14 cellular contexts compared by ENCODE assay signal in the genomic region with DNA sequence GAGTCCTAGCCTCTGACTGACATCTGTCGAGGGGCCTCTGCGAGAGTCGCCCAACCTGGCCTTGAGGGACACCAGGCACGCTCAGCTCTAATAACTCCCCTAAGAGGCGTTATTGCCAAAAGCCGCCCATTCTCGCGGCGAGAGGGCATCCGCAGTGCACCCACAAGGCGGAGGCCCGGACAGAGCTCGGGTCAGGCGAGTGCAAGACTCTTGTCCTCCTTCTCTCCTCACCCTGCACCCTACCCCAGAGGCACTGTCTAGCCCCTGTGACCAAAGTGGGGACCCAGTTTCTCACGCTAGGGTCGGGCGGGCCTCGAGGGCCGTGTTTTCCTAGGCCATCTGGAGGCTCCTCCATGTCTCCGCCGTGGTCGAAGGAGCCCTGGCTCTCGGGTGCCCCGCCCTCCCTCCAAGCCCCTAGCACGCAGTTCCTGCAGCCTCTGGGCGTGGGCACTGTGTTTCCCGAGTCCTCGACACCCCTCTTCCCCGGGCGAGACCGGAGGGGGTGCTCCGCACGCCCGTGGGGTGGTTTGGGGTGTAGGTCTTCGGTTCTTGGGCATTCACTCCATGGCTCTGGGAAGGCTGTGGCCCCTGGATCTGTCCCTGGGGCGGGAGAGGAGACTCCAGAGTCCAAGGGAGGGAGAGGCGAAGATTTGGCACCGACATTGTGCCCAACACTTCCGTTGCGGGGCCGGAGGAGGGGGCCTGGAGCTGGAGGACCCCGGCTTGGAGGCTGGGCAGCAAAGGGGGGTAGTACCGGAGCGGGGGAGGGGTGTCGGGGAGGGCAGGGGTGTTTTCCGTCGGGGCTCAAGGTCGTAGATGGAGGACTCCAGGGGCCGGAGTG. TPM values are rescaled to one million over a fixed set of nuclear protein-coding genes. Genes with fewer than 3 reads are reported as not detected.
DNase-seq lines count a peak whose midpoint lies in the region; ATAC-seq and TF ChIP-seq lines count a peak whose summit lies in the region.
"Had no signal": no experiment of that assay in that cellular context is flagged by ENCODE, and none has a peak within 500 bp of the region (broad histone marks: within the 10 kb centered on the region; RNA-seq: fewer than 3 reads in every experiment).

No MANE protein-coding gene starts in this region.

- no peaks in the 10 kb centered on the region for H3K9me2 ChIP-seq in SU-DHL-6 (replicated peaks; ENCODE audit: insufficient read depth, low read length)

- H2AFZ ChIP-seq in SU-DHL-6 (ENCODE audit: low read depth, low read length, severe bottlenecking): no peak overlapping the region

- POLR2A ChIA-PET in MCF 10A (lab: Yijun Ruan, JAX): interaction anchor here (0.7 kb wide), 1 partner anchor 107 kb away, joined by 3 read pairs; no protein-coding TSS in a partner anchor

- WGBS in thymus: 11% methylated on average over 49 of the region's 49 CpGs

- peaks cover 4% of the 10 kb centered on the region; the same call in 1 of the 2 replicates for H4K20me1 ChIP-seq in SU-DHL-6 (ENCODE audit: low read depth, low read length)

- no peaks in the 10 kb centered on the region for H3K79me2 ChIP-seq in SU-DHL-6 (ENCODE audit: insufficient read depth, low read length)

- H3K27me3 ChIP-seq in breast epithelium (peaks cover 22 to 47% of the 10 kb centered on the region in 2 donors), SU-DHL-6 (ENCODE audit: low read length) (no peaks in the 10 kb centered on the region), iPS-15b (ENCODE audit: control insufficient read depth, insufficient read depth, low read length) (peaks cover 51% of the 10 kb centered on the region), thymus (ENCODE audit: control insufficient read depth, insufficient read depth) (peaks cover 60% of the 10 kb centered on the region)

- no peaks in the 10 kb centered on the region for H3F3A ChIP-seq in SU-DHL-6 (ENCODE audit: insufficient read depth)

- no peaks in the 10 kb centered on the region for H3K9me3 Mint-ChIP-seq in MCF 10A (ENCODE audit: unreplicated experiment)

- H3K27me3 Mint-ChIP-seq in MCF 10A (ENCODE audit: insufficient read depth, unreplicated experiment): peaks cover 40% of the 10 kb centered on the region

- TF ChIP-seq CTCF in MCF 10A (IDR thresholded peaks at IDR 0.05; ENCODE audit: unreplicated experiment): no peak
- TF ChIP-seq CTCF in breast epithelium (IDR thresholded peaks at IDR 0.05): no peak
- no peak for TF ChIP-seq CTCF in SU-DHL-6 (IDR thresholded peaks at IDR 0.05; ENCODE audit: insufficient read depth, low read length, poor library complexity, severe bottlenecking)

- intact Hi-C loops in MCF 10A (cut with micrococcal nuclease) (no loop called here), breast epithelium (cut with DNase I; ENCODE audit: low total_unique reads) (loop anchor here (5.0 to 10.0 kb wide), 2 partner anchors 214 to 248 kb away; no protein-coding TSS in a partner anchor)

- peak overlapping the region; percentile 65 for H3K4me2 ChIP-seq in SU-DHL-6 (ENCODE audit: low read depth, low read length, poor library complexity, severe bottlenecking)

- no peak for ATAC-seq in HG03135 (IDR thresholded peaks at IDR 0.05; ENCODE audit: unreplicated experiment)
- ATAC-seq: activated CD4-positive, CD25-positive, alpha-beta regulatory T cell treated with anti-CD3 and anti-CD28 coated beads, Interleukin-2, amount 50 U/mL, for 24 hours had no signal

- peaks cover 11% of the 10 kb centered on the region for H3K4me1 Mint-ChIP-seq in MCF 10A (ENCODE audit: insufficient read depth, unreplicated experiment)

- no peak overlapping the region for H3K27ac Mint-ChIP-seq in MCF 10A (ENCODE audit: low read depth, unreplicated experiment)

- CTCF ChIA-PET in MCF 10A (lab: Yijun Ruan, JAX): interaction anchor here (0.6 to 4.1 kb wide), 18 partner anchors 8 to 228 kb away, joined by 3 to 24 read pairs (median 4); no protein-coding TSS in a partner anchor

- no peak for TF ChIP-seq POLR2A in breast epithelium (IDR thresholded peaks at IDR 0.05)

- no peak overlapping the region for H3K27ac ChIP-seq in breast epithelium
- no peak overlapping the region for H3K27ac ChIP-seq in SU-DHL-6 (ENCODE audit: low read depth, low read length)
- H3K27ac ChIP-seq in thymus (ENCODE audit: low read depth): no peak overlapping the region

- H3K4me3 ChIP-seq in breast epithelium (peak overlapping the region in 1 of 3 donors; percentile 73), SU-DHL-6 (ENCODE audit: insufficient read depth, low read length, poor library complexity, severe bottlenecking) (no peak overlapping the region), iPS-15b (ENCODE audit: low read depth, low read length) (peak overlapping the region; percentile 69), thymus (ENCODE audit: low read length) (peak overlapping the region; percentile 47)

- BruUV-seq in MCF 10A (replicated peaks; lab: Mats Ljungman, UMichigan): no TSS peak

- H3K4me1 ChIP-seq in breast epithelium (peaks cover 20 to 29% of the 10 kb centered on the region in 2 donors), iPS-15b (ENCODE audit: control insufficient read depth, insufficient read depth, low read length) (peaks cover 18% of the 10 kb centered on the region), thymus (ENCODE audit: control insufficient read depth, insufficient read depth, low read length) (peaks cover 15% of the 10 kb centered on the region)

- H3K36me3 Mint-ChIP-seq in MCF 10A (ENCODE audit: insufficient read depth, unreplicated experiment): no peaks in the 10 kb centered on the region

- H3K9me3 ChIP-seq in breast epithelium (no peaks in the 10 kb centered on the region), SU-DHL-6 (ENCODE audit: insufficient read depth, low read length) (no peaks in the 10 kb centered on the region), iPS-15b (ENCODE audit: control insufficient read depth, insufficient read depth, low read length) (no peaks in the 10 kb centered on the region), thymus (ENCODE audit: control insufficient read depth) (no peaks in the 10 kb centered on the region)
- H3K9me3 ChIP-seq: upper lobe of left lung had no signal

- DNase-seq in MCF 10A (ENCODE audit: unreplicated experiment) (no peak), breast epithelium (ENCODE audit: low spot score in 2 of 2) (no peak), MV-4-11 (lab: John Stamatoyannopoulos, UW) (no peak), NCI-H345 treated with DMSO at 0.1 percent for 48 hours (lab: John Stamatoyannopoulos, UW; ENCODE audit: unreplicated experiment) (no peak)
- DNase-seq: DND-41; NCI-H2081 treated with DMSO at 0.1 percent for 48 hours; stimulated activated CD4-positive, alpha-beta T cell treated with anti-CD3 and anti-CD28 coated beads, Interleukin-12 subunit alpha, Interleukin-12 subunit beta, amount 100 ng/mL, for 4 hours had no signal

- peak overlapping the region; percentile 69 for H3K4me3 Mint-ChIP-seq in MCF 10A (ENCODE audit: unreplicated experiment)

- H3K9ac ChIP-seq in SU-DHL-6 (ENCODE audit: low read length) (no peak overlapping the region), iPS-15b (ENCODE audit: low read depth, low read length) (no peak overlapping the region)

- no peaks in the 10 kb centered on the region for H3K36me3 ChIP-seq in breast epithelium
- no peaks in the 10 kb centered on the region for H3K36me3 ChIP-seq in SU-DHL-6 (ENCODE audit: low read length)
- H3K36me3 ChIP-seq in iPS-15b (ENCODE audit: control insufficient read depth, insufficient read depth, low read length): no peaks in the 10 kb centered on the region
- peaks cover 1% of the 10 kb centered on the region for H3K36me3 ChIP-seq in thymus (ENCODE audit: control insufficient read depth, insufficient read depth)
- H3K36me3 ChIP-seq: upper lobe of left lung had no signal

RNA-seq across cellular contexts. Expression of a gene that starts 1.0 kb away (rescaled TPM):
- total RNA-seq in MCF 10A (2022) (not detected in 2 replicates), breast epithelium (1 to 10 TPM in 1 of 3 donors, under 1 TPM in 1, not detected in 1; 0.66 to 1.1 TPM)
- 0.23 TPM for polyA plus RNA-seq in thymus
- total RNA-seq: bronchial epithelial cell had no signal

RNA-seq across cellular contexts. Expression of a gene that starts 9.1 kb away (rescaled TPM):
- total RNA-seq in MCF 10A (2022) (0.49 and 1.8 TPM in 2 replicates), breast epithelium (100 to 1,000 TPM in 1 of 3 donors, 10 to 100 TPM in 2; 20.5 to 115 (median 54.7) TPM)
- 150 TPM for polyA plus RNA-seq in thymus

RNA-seq across cellular contexts. Expression of a gene that starts 43.3 kb away (rescaled TPM):
- total RNA-seq in MCF 10A (2022): 52.8 and 57.9 TPM in 2 replicates
- 10 to 100 TPM; 42.3 to 46.5 (median 46.2) TPM for total RNA-seq in breast epithelium
- polyA plus RNA-seq in thymus: 139 TPM
